14 cellular contexts compared by ENCODE assay signal in the genomic region with DNA sequence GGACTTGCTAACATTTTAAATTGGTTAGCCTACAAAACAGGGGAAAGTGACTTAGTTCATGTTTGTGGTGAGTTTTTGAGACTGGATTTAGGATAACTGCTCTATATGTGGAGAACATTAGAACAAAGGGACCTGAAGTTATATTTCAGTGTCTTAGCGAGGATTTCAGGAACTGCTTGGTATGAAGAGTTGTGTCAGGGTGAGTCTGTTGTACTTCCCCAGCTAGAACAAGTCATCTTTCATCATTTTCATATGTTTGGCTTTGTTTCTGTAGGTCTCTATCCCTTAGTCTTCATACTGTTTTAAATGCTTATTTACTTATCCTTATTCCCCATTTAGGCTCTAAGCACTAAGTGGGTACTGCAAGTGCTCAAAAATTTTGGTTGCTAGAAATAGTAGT. TPM values are rescaled to one million over a fixed set of nuclear protein-coding genes. Genes with fewer than 3 reads are reported as not detected.
A peak's percentile ranks its signal among the peaks of the same experiment; 100 is the strongest.
DNase-seq lines count a peak whose midpoint lies in the region; ATAC-seq, FAIRE-seq and TF ChIP-seq lines count a peak whose summit lies in the region.
"Had no signal": no experiment of that assay in that cellular context is flagged by ENCODE, and none has a peak within 500 bp of the region (broad histone marks: within the 10 kb centered on the region; RNA-seq: fewer than 3 reads in every experiment).

No MANE protein-coding gene starts in this region.

- H2AFZ ChIP-seq in mammary epithelial cell (ENCODE audit: low read depth, low read length) (no peak overlapping the region), OCI-LY1 (ENCODE audit: low read length) (no peak overlapping the region), K562 (ENCODE audit: low read depth, low read length) (no peak overlapping the region)

- DNase-seq in MCF 10A (ENCODE audit: unreplicated experiment) (no peak), mammary epithelial cell (no peak), K562 (ENCODE audit: extremely low read depth in 1 of 4, low spot score in 3 of 4) (no peak), caudate nucleus (lab: John Stamatoyannopoulos, UW) (no peak), GM19239 (ENCODE audit: insufficient read length, low spot score) (no peak)
- DNase-seq: DMS79, gastrocnemius medialis, NCI-H187, NCI-H510A, WERI-Rb-1 had no signal

- H3K79me2 ChIP-seq in mammary epithelial cell (ENCODE audit: insufficient read depth, low read length): peaks cover 94% of the 10 kb centered on the region
- H3K79me2 ChIP-seq in OCI-LY1 (ENCODE audit: insufficient read depth, low read length): peaks cover 75% of the 10 kb centered on the region
- H3K79me2 ChIP-seq in K562 (ENCODE audit: control insufficient read depth, insufficient read depth, low read length): peaks cover 78% of the 10 kb centered on the region

- CTCF ChIA-PET in MCF 10A (lab: Yijun Ruan, JAX) (interaction anchor here (0.6 to 1.8 kb wide), 5 partner anchors 11 to 288 kb away, joined by 3 to 9 read pairs (median 3); no protein-coding TSS in a partner anchor), mammary epithelial cell (lab: Charles Lee; ENCODE audit: low non-redundant PET) (interaction anchor here (0.6 kb wide), 1 partner anchor 41 kb away, joined by 7 read pairs; no protein-coding TSS in a partner anchor), K562 (lab: Yijun Ruan, JAX; ENCODE audit: low intra/inter-chr PET ratio) (interaction anchor here (0.6 to 2.0 kb wide), 2 partner anchors 86 to 129 kb away, joined by 3 to 8 read pairs; no protein-coding TSS in a partner anchor)

- H3F3A ChIP-seq in OCI-LY1 (ENCODE audit: insufficient read depth, low read length): no peaks in the 10 kb centered on the region

- no peak for ATAC-seq in K562
- no peak for ATAC-seq in esophagus mucosa
- no peak for ATAC-seq in GM19023 (IDR thresholded peaks at IDR 0.05; ENCODE audit: unreplicated experiment)
- ATAC-seq: gastrocnemius medialis had no signal

- H3K27ac ChIP-seq in mammary epithelial cell (ENCODE audit: insufficient read depth, low read depth, low read length) (no peak overlapping the region), OCI-LY1 (ENCODE audit: low read depth, low read length, poor library complexity, severe bottlenecking) (peak overlapping the region; percentile 23), K562 (ENCODE audit: extremely low read depth, low read depth, low read length) (no peak overlapping the region), caudate nucleus (ENCODE audit: low read depth, low read length) (no peak overlapping the region)
- H3K27ac ChIP-seq: gastrocnemius medialis, WERI-Rb-1 had no signal

- no peak overlapping the region for H3K4me3 ChIP-seq in mammary epithelial cell (replicated peaks in 1 of 3; ENCODE audit: insufficient read depth in 1 of 3, low read depth in 2 of 3, low read length in 3 of 3)
- no peak overlapping the region for H3K4me3 ChIP-seq in OCI-LY1 (ENCODE audit: low read depth, low read length, poor library complexity, severe bottlenecking)
- no peak overlapping the region for H3K4me3 ChIP-seq in K562
- H3K4me3 ChIP-seq: gastrocnemius medialis had no signal

- POLR2A ChIA-PET in MCF 10A (lab: Yijun Ruan, JAX): interaction anchor here (0.6 to 1.8 kb wide), 5 partner anchors 40 to 87 kb away, joined by 3 to 6 read pairs (median 3); a partner anchor contains a TSS
- POLR2A ChIA-PET in K562 (lab: Yijun Ruan, JAX): no interaction called here

- H3K4me1 ChIP-seq in mammary epithelial cell (ENCODE audit: insufficient read depth, low read length): peaks cover 37% of the 10 kb centered on the region
- peaks cover 54% of the 10 kb centered on the region for H3K4me1 ChIP-seq in OCI-LY1 (ENCODE audit: insufficient read depth, low read length, severe bottlenecking)
- peaks cover 4 to 15% of the 10 kb centered on the region in 2 experiments for H3K4me1 ChIP-seq in K562 (replicated peaks in 1 of 2; ENCODE audit: control insufficient read depth in 2 of 2, insufficient read depth in 2 of 2, low read length in 2 of 2)

- no peaks in the 10 kb centered on the region for H3K9me3 Mint-ChIP-seq in MCF 10A (ENCODE audit: unreplicated experiment)

- BruUV-seq in MCF 10A (replicated peaks; lab: Mats Ljungman, UMichigan) (no TSS peak), mammary epithelial cell (replicated peaks; lab: Mats Ljungman, UMichigan) (no TSS peak), K562 (replicated peaks; lab: Mats Ljungman, UMichigan) (no TSS peak)

- intact Hi-C loops in MCF 10A (cut with micrococcal nuclease): loop anchor here (5.0 kb wide), 1 partner anchor 41 kb away; a partner anchor contains a TSS
- intact Hi-C loops in mammary epithelial cell (cut with micrococcal nuclease): loop anchor here (5.0 kb wide), 1 partner anchor 131 kb away; a partner anchor contains a TSS
- intact Hi-C loops in K562 (cut with micrococcal nuclease): loop anchor here (5.0 kb wide), 1 partner anchor 41 kb away; a partner anchor contains a TSS

- H3K4me3 Mint-ChIP-seq in MCF 10A (ENCODE audit: unreplicated experiment): no peak overlapping the region

- TF ChIP-seq CTCF in MCF 10A (IDR thresholded peaks at IDR 0.05; ENCODE audit: unreplicated experiment) (no peak), mammary epithelial cell (conservative IDR thresholded peaks at IDR 0.05 in 1 of 2, IDR thresholded peaks at IDR 0.05 in 1 of 2; ENCODE audit: extremely low read depth in 1 of 2, insufficient read depth in 1 of 2, low read depth in 1 of 2, low read length in 2 of 2) (no peak), OCI-LY1 (IDR thresholded peaks at IDR 0.05; ENCODE audit: low read length) (no peak), K562 (IDR thresholded peaks at IDR 0.05 in 2 of 3, conservative IDR thresholded peaks at IDR 0.05 in 1 of 3; ENCODE audit: insufficient read depth in 2 of 3, low read depth in 1 of 3, low read length in 3 of 3) (no peak)

- peak; percentile 11 for FAIRE-seq in K562 (lab: Jason Lieb, UNC)
- no peak for FAIRE-seq in GM19239 (lab: Jason Lieb, UNC)
- FAIRE-seq: endothelial cell of umbilical vein had no signal

- in situ Hi-C loops in mammary epithelial cell (cut with MboI; ENCODE audit: low sequenced_read_pairs in 2 of 2) (no loop called here), K562 (cut with MboI) (no loop called here)

- H4K20me1 ChIP-seq in mammary epithelial cell (ENCODE audit: insufficient read depth, low read length): no peaks in the 10 kb centered on the region
- H4K20me1 ChIP-seq in OCI-LY1 (ENCODE audit: insufficient read depth, low read length): 0 out of 2 replicates have a peak, but pooled peaks cover 2% of the 10 kb centered on the region
- H4K20me1 ChIP-seq in K562 (replicated peaks; ENCODE audit: control insufficient read depth, insufficient read depth, low read length): peaks cover 25% of the 10 kb centered on the region

- 100% methylated on average over 1 of the region's 1 CpG for WGBS in mammary epithelial cell (ENCODE audit: low coverage, missing lambda C conversion rate)
- WGBS in K562 (ENCODE audit: insufficient coverage, low coverage, missing lambda C conversion rate): 92% methylated on average over 1 of the region's 1 CpG

- TF ChIP-seq EP300 in K562 (IDR thresholded peaks at IDR 0.05; ENCODE audit: low read length): no peak

- dilution Hi-C loops in mammary epithelial cell (cut with HindIII; ENCODE audit: low sequenced_read_pairs): no loop called here

- H3K27me3 ChIP-seq in mammary epithelial cell (ENCODE audit: insufficient read depth, low read length) (no peaks in the 10 kb centered on the region), OCI-LY1 (ENCODE audit: insufficient read depth, low read length) (no peaks in the 10 kb centered on the region), K562 (ENCODE audit: control insufficient read depth in 2 of 2, insufficient read depth in 2 of 2, low read length in 2 of 2) (no peaks in the 10 kb centered on the region)
- H3K27me3 ChIP-seq: gastrocnemius medialis had no signal

- peak overlapping the region; percentile 49 for H3K27ac Mint-ChIP-seq in MCF 10A (ENCODE audit: low read depth, unreplicated experiment)

- H3K36me3 ChIP-seq in mammary epithelial cell (ENCODE audit: insufficient read depth, low read length): no peaks in the 10 kb centered on the region
- H3K36me3 ChIP-seq in OCI-LY1 (ENCODE audit: insufficient read depth, low read length): peaks cover 11% of the 10 kb centered on the region
- peaks cover 8% of the 10 kb centered on the region; the same call in 1 of the 3 replicates for H3K36me3 ChIP-seq in K562 (ENCODE audit: control insufficient read depth, insufficient read depth, low read length)

- peaks cover 22% of the 10 kb centered on the region for H3K36me3 Mint-ChIP-seq in MCF 10A (ENCODE audit: insufficient read depth, unreplicated experiment)

- TF ChIP-seq POLR2A in K562 (conservative IDR thresholded peaks at IDR 0.05): no peak

- H3K27me3 Mint-ChIP-seq in MCF 10A (ENCODE audit: insufficient read depth, unreplicated experiment): no peaks in the 10 kb centered on the region

- no peaks in the 10 kb centered on the region for H3K9me2 ChIP-seq in OCI-LY1 (ENCODE audit: low read depth, low read length)

- H3K9me1 ChIP-seq in K562 (ENCODE audit: control insufficient read depth, insufficient read depth, low read length): no peaks in the 10 kb centered on the region

- H3K4me2 ChIP-seq in mammary epithelial cell (ENCODE audit: insufficient read depth, low read depth, low read length): no peak overlapping the region
- H3K4me2 ChIP-seq in OCI-LY1 (ENCODE audit: low read length): no peak overlapping the region
- no peak overlapping the region for H3K4me2 ChIP-seq in K562 (ENCODE audit: insufficient read depth, low read length)

- no peak for TF ChIP-seq RAD21 in K562 (CRISPR knock-in tag; conservative IDR thresholded peaks at IDR 0.05 in 1 of 2, IDR thresholded peaks at IDR 0.05 in 1 of 2)

- H3K9ac ChIP-seq in mammary epithelial cell (ENCODE audit: insufficient read depth, low read length) (no peak overlapping the region), OCI-LY1 (ENCODE audit: low read length) (no peak overlapping the region), K562 (ENCODE audit: insufficient read depth in 1 of 2, low read depth in 2 of 2, low read length in 2 of 2) (no peak overlapping the region)

- H3K4me1 Mint-ChIP-seq in MCF 10A (ENCODE audit: insufficient read depth, unreplicated experiment): peaks cover 41% of the 10 kb centered on the region

- H3K9me3 ChIP-seq in mammary epithelial cell (replicated peaks; ENCODE audit: insufficient read depth, low read length): no peaks in the 10 kb centered on the region
- no peaks in the 10 kb centered on the region for H3K9me3 ChIP-seq in OCI-LY1 (ENCODE audit: low read length)
- no peaks in the 10 kb centered on the region for H3K9me3 ChIP-seq in K562 (replicated peaks; ENCODE audit: control insufficient read depth, insufficient read depth, low read depth, low read length)
- H3K9me3 ChIP-seq: gastrocnemius medialis had no signal

RNA-seq across cellular contexts. Expression of a gene that starts 41.9 kb away (rescaled TPM):
- total RNA-seq in MCF 10A (2022) (169 and 170 TPM in 2 replicates), mammary epithelial cell (10 to 100 TPM; 73.2 to 94.7 TPM), K562 (2014; rRNA removed) (30.7 and 34.7 TPM in 2 replicates), K562 (2014; rRNA removed; fragmentation: Illumina TruSeq; extraction: Trizol) (61.3 and 73.9 TPM in 2 replicates), K562 (2015; rRNA removed; fragmentation: Illumina TruSeq; extraction: Trizol) (46.5 and 47.0 TPM in 2 replicates), K562 (2021) (68.8 and 69.5 TPM in 2 replicates), esophagus mucosa (80.7 TPM)
- polyA plus RNA-seq in mammary epithelial cell (84.3 TPM), K562 (2011; rRNA removed) (57.7 and 88.2 TPM in 2 replicates), K562 (2014; fragmentation: Illumina TruSeq; extraction: Trizol) (52.0 and 52.8 TPM in 2 replicates), K562 (2014; fragmentation: Nextera tagmentation; extraction: Ambion mirVana) (1 to 10 TPM; 6.8 to 7.5 TPM), K562 (2014; rRNA removed) (36.7 and 43.9 TPM in 2 replicates)
- 59.3 TPM for polyA minus RNA-seq in mammary epithelial cell
- 25.9 and 38.5 TPM in 2 replicates for total RNA-seq in K562 (2011; cell fraction: chromatin; rRNA removed; ENCODE audit: low replicate concordance)
- 8.8 and 10.0 TPM in 2 replicates for total RNA-seq in K562 (2011; cell fraction: nucleolus; rRNA removed)
- 17.4 and 18.4 TPM in 2 replicates for total RNA-seq in K562 (2011; cell fraction: nucleoplasm; rRNA removed)
- 28.6 and 42.6 TPM in 2 replicates for polyA plus RNA-seq in K562 (2011; cell fraction: cytosol; rRNA removed)
- polyA plus RNA-seq in K562 (2011; cell fraction: nucleus; rRNA removed): 23.7 and 33.0 TPM in 2 replicates
- polyA plus RNA-seq in K562 (2012): 49.1 and 51.2 TPM in 2 replicates
- polyA minus RNA-seq in K562 (2011; rRNA and poly(A)+ RNA removed): 80.5 and 109 TPM in 2 replicates
- 18.0 and 41.3 TPM in 2 replicates for polyA minus RNA-seq in K562 (2011; cell fraction: cytosol; rRNA and poly(A)+ RNA removed)
- polyA minus RNA-seq in K562 (2011; cell fraction: nucleus; rRNA and poly(A)+ RNA removed): 8.1 and 14.1 TPM in 2 replicates
